In the genomic region with DNA sequence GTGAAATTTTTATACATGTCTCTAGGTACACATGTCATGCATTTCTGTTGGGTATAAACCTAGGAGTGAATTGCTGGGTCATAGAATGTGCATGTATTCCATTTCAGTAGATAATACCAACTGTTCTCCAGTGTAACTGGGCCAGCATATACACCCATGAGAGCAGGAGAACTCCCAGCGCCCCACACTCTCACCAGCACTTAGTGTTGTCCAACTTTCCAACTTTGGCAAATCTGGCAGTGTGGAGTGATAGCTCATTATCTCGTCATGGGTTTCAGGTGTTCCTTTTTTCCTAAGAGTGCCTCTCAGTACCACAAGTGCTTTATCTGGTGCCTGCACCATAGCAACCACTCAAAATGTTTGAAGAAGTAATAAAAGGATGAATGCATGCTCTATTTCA, we compare ENCODE assay signal across 21 cellular contexts.
"Had no signal": no experiment of that assay in that cellular context is flagged by ENCODE, and none has a peak within 500 bp of the region (broad histone marks: within the 10 kb centered on the region; RNA-seq: fewer than 3 reads in every experiment).

No MANE protein-coding gene starts in this region.

- FAIRE-seq: colon had no signal

- DNase-seq: activated CD4-positive, alpha-beta T cell treated with anti-CD3 and anti-CD28 coated beads for 4 hours; activated CD8-positive, alpha-beta memory T cell treated with anti-CD3 and anti-CD28 coated beads, Interleukin-2, amount 50 U/mL, for 4 hours; activated CD8-positive, alpha-beta T cell treated with anti-CD3 and anti-CD28 coated beads for 36 hours; activated naive CD4-positive, alpha-beta T cell treated with anti-CD3 and anti-CD28 coated beads, Interleukin-2, amount 50 U/mL, for 16 hours; activated naive CD8-positive, alpha-beta T cell treated with anti-CD3 and anti-CD28 coated beads, Interleukin-2, amount 10 ng/mL, durations not matched to agents 7 days and 5 days; activated T-cell treated with anti-CD3 and anti-CD28 coated beads, Interleukin-2, amount 50 U/mL, for 72 hours; adrenal gland; anterior cingulate cortex; cerebellar nuclear complex; Karpas-422; MM.1S; NCI-H146; NCI-H2081; NCI-H2171 treated with DMSO at 0.1 percent for 48 hours; NCI-H446 treated with DMSO at 0.1 percent for 48 hours; NCI-H524 treated with DMSO at 0.1 percent for 48 hours; NCI-H82; Peyer's patch; SHP77 had no signal

- ATAC-seq: activated CD4-positive, CD25-positive, alpha-beta regulatory T cell treated with anti-CD3 and anti-CD28 coated beads, Interleukin-2, amount 50 U/mL, for 24 hours; activated CD8-positive, alpha-beta T cell treated with anti-CD3 and anti-CD28 coated beads for 36 hours; activated T-cell treated with anti-CD3 and anti-CD28 coated beads, Interleukin-2, amount 50 U/mL, for 72 hours had no signal
